In the genomic region with DNA sequence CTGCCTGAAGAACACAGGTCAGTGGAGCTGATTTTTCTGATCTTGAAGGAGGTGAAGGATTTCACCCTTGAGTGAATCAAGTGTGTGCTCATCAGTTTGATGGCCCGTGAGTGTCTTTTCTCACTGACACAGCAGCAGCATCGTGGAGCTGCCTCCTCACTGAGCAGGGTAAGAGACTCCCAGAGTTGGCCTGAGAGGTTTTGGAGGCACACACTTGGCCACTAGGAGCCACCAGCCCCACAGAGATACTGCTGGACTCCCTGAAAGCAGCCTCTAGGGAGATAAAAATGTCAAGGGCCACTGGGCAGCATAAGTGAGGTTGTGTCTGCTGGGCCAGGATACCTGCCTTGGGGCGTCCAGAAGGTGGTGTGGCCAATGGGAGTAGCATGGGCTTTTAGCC, we compare ENCODE assay signal across 25 cellular contexts.
A peak's percentile ranks its signal among the peaks of the same experiment; 100 is the strongest.
DNase-seq lines count a peak whose midpoint lies in the region; ATAC-seq and TF ChIP-seq lines count a peak whose summit lies in the region.
"Had no signal": no experiment of that assay in that cellular context is flagged by ENCODE, and none has a peak within 500 bp of the region (broad histone marks: within the 10 kb centered on the region; RNA-seq: fewer than 3 reads in every experiment).

No MANE protein-coding gene starts in this region.

- 91% methylated on average over 3 of the region's 3 CpGs for WGBS in prostate gland

- H3K36me3 ChIP-seq in H7 (replicated peaks; ENCODE audit: control insufficient read depth, insufficient read depth, low read length) = no peaks in the 10 kb centered on the region
- H3K36me3 ChIP-seq in WERI-Rb-1 = no peaks in the 10 kb centered on the region
- H3K36me3 ChIP-seq in prostate gland = no peaks in the 10 kb centered on the region

- H3K27ac ChIP-seq in WERI-Rb-1 (no peak overlapping the region), prostate gland (no peak overlapping the region)
- H3K27ac ChIP-seq: C4-2B, epithelial cell of prostate, HL-60, psoas muscle had no signal

- no peaks in the 10 kb centered on the region for H3K36me3 Mint-ChIP-seq in immature natural killer cell
- H3K36me3 Mint-ChIP-seq: activated naive CD8-positive, alpha-beta T cell treated with anti-CD3 and anti-CD28 coated beads, Interleukin-2, amount 10 ng/mL, durations not matched to agents 7 days and 5 days had no signal

- no peaks in the 10 kb centered on the region for H3K27me3 ChIP-seq in H7 (ENCODE audit: control insufficient read depth, insufficient read depth, low read length)
- no peaks in the 10 kb centered on the region for H3K27me3 ChIP-seq in WERI-Rb-1 (ENCODE audit: insufficient read depth, low read depth, severe bottlenecking)
- no peaks in the 10 kb centered on the region for H3K27me3 ChIP-seq in prostate gland (replicated peaks; ENCODE audit: insufficient read depth)

- H3K9me3 ChIP-seq in WERI-Rb-1 (ENCODE audit: severe bottlenecking) = no peaks in the 10 kb centered on the region
- no peaks in the 10 kb centered on the region for H3K9me3 ChIP-seq in prostate gland
- H3K9me3 ChIP-seq: psoas muscle had no signal

- peak overlapping the region in 4 of 6 donors; percentile 7 to 64 (median 44) for H3K27ac Mint-ChIP-seq in immature natural killer cell
- H3K27ac Mint-ChIP-seq: activated B cell treated with CpG ODN at 0.5 μM for 24 hours; activated naive CD8-positive, alpha-beta T cell treated with anti-CD3 and anti-CD28 coated beads, Interleukin-2, amount 10 ng/mL, durations not matched to agents 7 days and 5 days; activated T-helper 2 cell treated with anti-CD3 and anti-CD28 coated beads, Interferon-gamma antibody, Interleukin-2, Interleukin-4, amounts not matched to agents 10 μg/mL and 5 μg/mL and 100 μg/mL, durations not matched to agents 14 hours and 24 hours and 36 hours; T-helper 2 cell treated with Interferon-gamma antibody and Interleukin-4, amounts not matched to agents 5 μg/mL and 100 μg/mL, for 36 hours had no signal

- TF ChIP-seq POLR2A in prostate gland (IDR thresholded peaks at IDR 0.05) = no peak

- peaks cover 2 to 8% (median 6%) of the 10 kb centered on the region in 3 donors for H3K27me3 Mint-ChIP-seq in immature natural killer cell (ENCODE audit: low read depth in 3 of 3)
- H3K27me3 Mint-ChIP-seq: activated B cell treated with CpG ODN at 0.5 μM for 24 hours had no signal

- H3K4me1 ChIP-seq in prostate gland (replicated peaks) = no peaks in the 10 kb centered on the region
- H3K4me1 ChIP-seq: psoas muscle had no signal

- H3K4me3 ChIP-seq in H7 (ENCODE audit: insufficient read depth, low read depth, low read length) (no peak overlapping the region), WERI-Rb-1 (ENCODE audit: low read depth, low read length) (no peak overlapping the region), prostate gland (no peak overlapping the region)
- H3K4me3 ChIP-seq: psoas muscle had no signal

- peak; percentile 50 for TF ChIP-seq CTCF in WERI-Rb-1 (IDR thresholded peaks at IDR 0.05; ENCODE audit: low read depth, low read length)
- TF ChIP-seq CTCF in prostate gland (IDR thresholded peaks at IDR 0.05) = no peak

- peak overlapping the region in 1 of 5 donors; percentile 26 for H3K4me3 Mint-ChIP-seq in immature natural killer cell
- H3K4me3 Mint-ChIP-seq: activated B cell treated with CpG ODN at 0.5 μM for 24 hours; activated naive CD8-positive, alpha-beta T cell treated with anti-CD3 and anti-CD28 coated beads, Interleukin-2, amount 10 ng/mL, durations not matched to agents 7 days and 5 days; neural crest cell; T-helper 2 cell treated with Interferon-gamma antibody and Interleukin-4, amounts not matched to agents 5 μg/mL and 100 μg/mL, for 36 hours had no signal

- intact Hi-C loops in prostate gland (cut with DNase I) = no loop called here

- H3K9me3 Mint-ChIP-seq in immature natural killer cell = no peaks in the 10 kb centered on the region
- H3K9me3 Mint-ChIP-seq: activated B cell treated with CpG ODN at 0.5 μM for 24 hours; activated naive CD8-positive, alpha-beta T cell treated with anti-CD3 and anti-CD28 coated beads, Interleukin-2, amount 10 ng/mL, durations not matched to agents 7 days and 5 days; activated T-helper 2 cell treated with anti-CD3 and anti-CD28 coated beads, Interferon-gamma antibody, Interleukin-2, Interleukin-4, amounts not matched to agents 10 μg/mL and 5 μg/mL and 100 μg/mL, durations not matched to agents 14 hours and 24 hours and 36 hours; neural crest cell; T-helper 2 cell treated with Interferon-gamma antibody and Interleukin-4, amounts not matched to agents 5 μg/mL and 100 μg/mL, for 36 hours had no signal

- H3K4me1 Mint-ChIP-seq in immature natural killer cell = peaks cover 16 to 37% of the 10 kb centered on the region in 2 donors
- H3K4me1 Mint-ChIP-seq: activated B cell treated with CpG ODN at 0.5 μM for 24 hours; activated naive CD8-positive, alpha-beta T cell treated with anti-CD3 and anti-CD28 coated beads, Interleukin-2, amount 10 ng/mL, durations not matched to agents 7 days and 5 days; neural crest cell had no signal

- no peak for ATAC-seq in HG02840 (IDR thresholded peaks at IDR 0.05; ENCODE audit: low FRiP score, unreplicated experiment)
- ATAC-seq in GM21526 (IDR thresholded peaks at IDR 0.05; ENCODE audit: low FRiP score, unreplicated experiment) = no peak
- ATAC-seq: psoas muscle had no signal

- peak; percentile 82 for DNase-seq in DMS79 treated with DMSO at 0.1 percent for 48 hours (lab: John Stamatoyannopoulos, UW)
- DNase-seq in H7 = peak; percentile 54
- peak; percentile 45 for DNase-seq in WERI-Rb-1
- peak; percentile 9 to 33 (median 29) for DNase-seq in immature natural killer cell
- DNase-seq in stimulated activated naive CD4-positive, alpha-beta T cell treated with Interleukin-2 at 50 U/mL for 16 hours (lab: John Stamatoyannopoulos, UW) = no peak
- no peak for DNase-seq in prostate gland (ENCODE audit: low spot score)
- DNase-seq: activated B cell treated with CpG ODN at 0.5 μM for 24 hours; activated CD4-positive, alpha-beta T cell treated with anti-CD3 and anti-CD28 coated beads, Interleukin-2, amount 50 U/mL, for 4 hours; activated CD8-positive, alpha-beta memory T cell treated with anti-CD3 and anti-CD28 coated beads, Interleukin-2, amount 50 U/mL, for 4 hours; activated naive CD8-positive, alpha-beta T cell treated with anti-CD3 and anti-CD28 coated beads, Interleukin-2, amount 10 ng/mL, durations not matched to agents 7 days and 5 days; foreskin fibroblast; NCI-H2227 treated with DMSO at 0.1 percent for 48 hours; NK-92 treated with Interleukin-12 subunit alpha and Interleukin-12 subunit beta, amount 100 ng/mL, for 24 hours; psoas muscle; small intestine; stimulated activated CD4-positive, alpha-beta T cell treated with anti-CD3 and anti-CD28 coated beads, Interleukin-2, amount 100 ng/mL, for 24 hours; stimulated activated naive CD4-positive, alpha-beta T cell had no signal

Comparison
In these comparisons a context has a peak if more than half of its experiments do, and no peak if none do; other contexts are left out.
1. DNase-seq: peak in DMS79 treated with DMSO at 0.1 percent for 48 hours (single experiment), H7 (single experiment), WERI-Rb-1 (single experiment) and immature natural killer cell (3 of 3); none in stimulated activated naive CD4-positive, alpha-beta T cell treated with Interleukin-2 at 50 U/mL for 16 hours (single experiment) and prostate gland (single experiment).